19 cellular contexts compared by ENCODE assay signal in the genomic region with DNA sequence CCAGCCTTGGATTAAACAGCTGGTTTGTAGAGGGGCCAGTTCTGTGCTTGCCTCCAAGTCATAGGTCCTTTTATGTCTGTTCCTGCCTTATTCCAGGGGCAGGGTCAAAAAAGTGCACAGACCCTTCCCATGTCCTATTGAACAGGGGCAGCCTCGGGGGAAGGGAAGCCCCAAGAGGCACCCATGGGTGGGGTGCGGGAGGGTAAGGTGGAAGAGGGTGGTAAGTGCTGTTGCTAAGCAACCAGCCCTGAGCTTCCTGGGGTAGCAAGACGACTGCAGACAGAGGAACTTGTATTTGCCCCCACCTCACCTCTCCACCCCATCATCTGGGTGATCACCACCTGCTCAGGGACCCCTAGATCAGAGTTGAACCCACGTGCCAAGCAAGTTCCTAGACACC. TPM values are rescaled to one million over a fixed set of nuclear protein-coding genes. Genes with fewer than 3 reads are reported as not detected.
DNase-seq lines count a peak whose midpoint lies in the region; FAIRE-seq and TF ChIP-seq lines count a peak whose summit lies in the region.
"Had no signal": no experiment of that assay in that cellular context is flagged by ENCODE, and none has a peak within 500 bp of the region (broad histone marks: within the 10 kb centered on the region; RNA-seq: fewer than 3 reads in every experiment).

No MANE protein-coding gene starts in this region.

- no peak for TF ChIP-seq POLR2A in H1 (IDR thresholded peaks at IDR 0.05; ENCODE audit: control extremely low read depth in 1 of 2, low read depth in 2 of 2, low read length in 2 of 2)

- TF ChIP-seq RAD21 in H1 (IDR thresholded peaks at IDR 0.05 in 1 of 2, conservative IDR thresholded peaks at IDR 0.05 in 1 of 2; ENCODE audit: low read depth in 2 of 2, low read length in 2 of 2): no peak

- H3K4me1 Mint-ChIP-seq in T-helper 2 cell treated with Interferon-gamma antibody and Interleukin-4, amounts not matched to agents 5 μg/mL and 100 μg/mL, for 36 hours (ENCODE audit: low read depth): peaks cover 44% of the 10 kb centered on the region

- no peak for TF ChIP-seq CTCF in H1 (IDR thresholded peaks at IDR 0.05; ENCODE audit: control extremely low read depth in 1 of 3, insufficient read depth in 1 of 3, low read depth in 1 of 3, low read length in 3 of 3)

- no peak overlapping the region for H3K56ac ChIP-seq in H1 (replicated peaks; ENCODE audit: insufficient read length, low read depth, low read length)

- no peak overlapping the region for H2BK120ac ChIP-seq in H1 (replicated peaks; ENCODE audit: low read depth, low read length)

- no peak overlapping the region for H3K4me3 ChIP-seq in BLaER1 treated with 17β-estradiol and CSF1 and Interleukin-3, amounts not matched to agents 10 nM and 100 nM
- H3K4me3 ChIP-seq in H1 (ENCODE audit: extremely low read depth in 1 of 4, insufficient read depth in 2 of 4, low read depth in 3 of 4, low read length in 4 of 4): peak overlapping the region in 1 of 4 experiments; percentile 33; a peak in 1 of 8 replicates
- H3K4me3 ChIP-seq: thyroid gland had no signal

- no peak overlapping the region for H3K23ac ChIP-seq in H1 (ENCODE audit: insufficient read length)

- peaks cover 3% of the 10 kb centered on the region for H3K79me1 ChIP-seq in H1 (ENCODE audit: low read depth, low read length)

- peaks cover 82 to 100% (median 97%) of the 10 kb centered on the region in 11 experiments for H4K20me1 ChIP-seq in BLaER1 treated with 17β-estradiol and CSF1 and Interleukin-3, amounts not matched to agents 10 nM and 100 nM
- peaks cover 0 to 8% of the 10 kb centered on the region in 2 experiments for H4K20me1 ChIP-seq in H1 (replicated peaks in 1 of 2; ENCODE audit: control insufficient read depth in 1 of 2, insufficient read depth in 2 of 2, low read length in 2 of 2)

- peak overlapping the region; percentile 4 for H4K5ac ChIP-seq in H1 (ENCODE audit: insufficient read length, low read depth, low read length)

- H2BK5ac ChIP-seq in H1 (ENCODE audit: low read depth, low read length): no peak overlapping the region

- no peak overlapping the region; the same call in 1 of the 2 replicates for H4K8ac ChIP-seq in H1 (ENCODE audit: extremely low read depth, insufficient read depth, low read length)

- H4K91ac ChIP-seq in H1 (replicated peaks; ENCODE audit: insufficient read length, low read length): peak overlapping the region; percentile 37

- peaks cover 0 to 4% of the 10 kb centered on the region in 2 experiments; a peak in 1 of 4 replicates for H3K79me2 ChIP-seq in H1 (ENCODE audit: control insufficient read depth in 1 of 2, insufficient read depth in 2 of 2, low read length in 2 of 2)

- TF ChIP-seq EP300 in H1 (IDR thresholded peaks at IDR 0.05; ENCODE audit: borderline replicate concordance in 1 of 2, low read depth in 2 of 2, low read length in 2 of 2): no peak

- 0 out of 2 replicates have a peak overlapping the region, but pooled peaks have one; percentile 72 for H2BK20ac ChIP-seq in H1 (ENCODE audit: low read length)

- H3K14ac ChIP-seq in H1 (ENCODE audit: insufficient read length): no peak overlapping the region

- 41% methylated on average over 3 of the region's 4 CpGs; no CpG with 5 or more reads in 1 of the 2 experiments for WGBS in H1 (ENCODE audit: extremely low coverage in 1 of 2, insufficient coverage in 1 of 2, insufficient read length in 1 of 2, insufficient replicate concordance in 2 of 2, low coverage in 1 of 2, low lambda C conversion rate in 2 of 2, missing lambda C conversion rate in 1 of 2), 2 experiments

- peak in 2 of 3 experiments; percentile 11 to 19 for DNase-seq in NCI-H1417 (lab: John Stamatoyannopoulos, UW)
- DNase-seq in NCI-H1417 treated with DMSO at 0.1 percent for 48 hours (lab: John Stamatoyannopoulos, UW): no peak
- DNase-seq in T-helper 2 cell treated with Interferon-gamma antibody and Interleukin-4, amounts not matched to agents 5 μg/mL and 100 μg/mL, for 36 hours (ENCODE audit: low spot score): no peak
- no peak for DNase-seq in H1 (ENCODE audit: low read depth in 1 of 2, low spot score in 2 of 2)
- DNase-seq in UCSD-AML1 (lab: John Stamatoyannopoulos, UW; ENCODE audit: unreplicated experiment): no peak
- no peak for DNase-seq in A172 (ENCODE audit: low spot score)
- DNase-seq in RPMI8226: no peak
- DNase-seq: activated effector memory CD4-positive, alpha-beta T cell treated with Interleukin-2 at 50 U/mL for 16 hours; C1 segment of cervical spinal cord; hippocampal formation; kidney; mesendoderm; NCI-H1694; NCI-H226; thyroid gland had no signal

- H3K27ac Mint-ChIP-seq in T-helper 2 cell treated with Interferon-gamma antibody and Interleukin-4, amounts not matched to agents 5 μg/mL and 100 μg/mL, for 36 hours: peak overlapping the region; percentile 37
- H3K27ac Mint-ChIP-seq: progenitor cell of endocrine pancreas had no signal

- H3K4me1 ChIP-seq in BLaER1 treated with 17β-estradiol and CSF1 and Interleukin-3, amounts not matched to agents 10 nM and 100 nM: peaks cover 59 to 75% (median 72%) of the 10 kb centered on the region in 10 experiments
- H3K4me1 ChIP-seq in H1 (replicated peaks in 1 of 4; ENCODE audit: control insufficient read depth in 3 of 4, insufficient read depth in 4 of 4, low read length in 3 of 4): peaks cover 18 to 44% (median 28%) of the 10 kb centered on the region in 4 experiments

- H2BK15ac ChIP-seq in H1 (ENCODE audit: low read length): no peak overlapping the region; the same call in 1 of the 2 replicates

- H2AK5ac ChIP-seq in H1 (ENCODE audit: low read depth, low read length): no peak overlapping the region

- CTCF ChIA-PET in H1 (lab: Charles Lee; ENCODE audit: partially characterized antibody): interaction anchor here (0.6 to 11.4 kb wide), 8 partner anchors 10 to 236 kb away, joined by 3 to 178 read pairs (median 4); no protein-coding TSS in a partner anchor

- no peak for FAIRE-seq in H1 (lab: Jason Lieb, UNC)
- FAIRE-seq: astrocyte, kidney had no signal

- no peak overlapping the region for H3K4me3 Mint-ChIP-seq in T-helper 2 cell treated with Interferon-gamma antibody and Interleukin-4, amounts not matched to agents 5 μg/mL and 100 μg/mL, for 36 hours

- no peaks in the 10 kb centered on the region for H3K9me3 Mint-ChIP-seq in T-helper 2 cell treated with Interferon-gamma antibody and Interleukin-4, amounts not matched to agents 5 μg/mL and 100 μg/mL, for 36 hours

- peak overlapping the region; percentile 1; the same call in 1 of the 2 replicates for H3K18ac ChIP-seq in H1 (ENCODE audit: extremely low read depth, low read length)

- no peaks in the 10 kb centered on the region for H3K27me3 Mint-ChIP-seq in T-helper 2 cell treated with Interferon-gamma antibody and Interleukin-4, amounts not matched to agents 5 μg/mL and 100 μg/mL, for 36 hours (ENCODE audit: low read depth)

- H3K23me2 ChIP-seq in H1 (ENCODE audit: low read depth, low read length): peaks cover 2% of the 10 kb centered on the region; the same call in 1 of the 2 replicates

- 0 out of 22 replicates have a peak, but pooled peaks cover 0 to 2% (median 0%) of the 10 kb centered on the region in 11 experiments for H3K9me3 ChIP-seq in BLaER1 treated with 17β-estradiol and CSF1 and Interleukin-3, amounts not matched to agents 10 nM and 100 nM (replicated peaks in 1 of 11)
- no peaks in the 10 kb centered on the region for H3K9me3 ChIP-seq in H1 (ENCODE audit: insufficient read depth in 2 of 2, low read depth in 1 of 2, low read length in 1 of 2)
- H3K9me3 ChIP-seq: thyroid gland had no signal

- no peak overlapping the region for H3K27ac ChIP-seq in BLaER1 treated with 17β-estradiol and CSF1 and Interleukin-3, amounts not matched to agents 10 nM and 100 nM
- H3K27ac ChIP-seq in H1 (ENCODE audit: low read depth, low read length): no peak overlapping the region
- H3K27ac ChIP-seq: 22Rv1, thyroid gland had no signal

- POLR2A ChIA-PET in H1 (lab: Charles Lee; ENCODE audit: partially characterized antibody): interaction anchor here (1.2 to 2.7 kb wide), 6 partner anchors 10 to 57 kb away, joined by 3 to 10 read pairs (median 3); no protein-coding TSS in a partner anchor

- no peak overlapping the region for H2AFZ ChIP-seq in H1 (ENCODE audit: low read length)

- no peaks in the 10 kb centered on the region for H3K27me3 ChIP-seq in BLaER1 treated with 17β-estradiol and CSF1 and Interleukin-3, amounts not matched to agents 10 nM and 100 nM
- H3K27me3 ChIP-seq in H1 (replicated peaks in 1 of 4; ENCODE audit: control insufficient read depth in 3 of 4, extremely low read depth in 1 of 4, insufficient read depth in 3 of 4, low read length in 3 of 4): peaks cover 0 to 3% (median 0%) of the 10 kb centered on the region in 4 experiments; a peak in 2 of 7 replicates
- H3K27me3 ChIP-seq: thyroid gland had no signal

- peaks cover 0 to 19% (median 0%) of the 10 kb centered on the region in 11 experiments; a peak in 5 of 22 replicates for H3K36me3 ChIP-seq in BLaER1 treated with 17β-estradiol and CSF1 and Interleukin-3, amounts not matched to agents 10 nM and 100 nM
- H3K36me3 ChIP-seq in H1 (ENCODE audit: control insufficient read depth in 2 of 4, insufficient read depth in 4 of 4, low read length in 3 of 4): no peaks in the 10 kb centered on the region
- H3K36me3 ChIP-seq: thyroid gland had no signal

- H3K9ac ChIP-seq in BLaER1 treated with 17β-estradiol and CSF1 and Interleukin-3, amounts not matched to agents 10 nM and 100 nM: peak overlapping the region in 2 of 11 experiments; percentile 22 to 24; a peak in 1 of 22 replicates
- H3K9ac ChIP-seq in H1 (replicated peaks in 1 of 4; ENCODE audit: extremely low read depth in 1 of 4, low read depth in 3 of 4, low read length in 3 of 4): no peak overlapping the region; a peak in 1 of 7 replicates

- peaks cover 13% of the 10 kb centered on the region for H3K36me3 Mint-ChIP-seq in T-helper 2 cell treated with Interferon-gamma antibody and Interleukin-4, amounts not matched to agents 5 μg/mL and 100 μg/mL, for 36 hours (ENCODE audit: low read depth)

- peak overlapping the region; percentile 15 to 85 (median 59); a peak in 20 of 22 replicates for H3K4me2 ChIP-seq in BLaER1 treated with 17β-estradiol and CSF1 and Interleukin-3, amounts not matched to agents 10 nM and 100 nM
- H3K4me2 ChIP-seq in H1 (ENCODE audit: insufficient read depth in 1 of 2, low read depth in 2 of 2, low read length in 2 of 2): peak overlapping the region; percentile 54 to 67

- no peak overlapping the region for H2BK12ac ChIP-seq in H1 (ENCODE audit: low read depth, low read length)

- H3K4ac ChIP-seq in H1 (replicated peaks; ENCODE audit: insufficient read length, low read depth, low read length): no peak overlapping the region

RNA-seq across cellular contexts. Expression of gene DNMT3A, which starts 7.7 kb away (rescaled TPM):
- total RNA-seq in H1 (2021; fragmentation: NEBNext Ultra II Directional; extraction: Animal tissue kit (Norgen Biotek cat#: 25700)): 162 and 178 TPM in 2 replicates
- polyA plus RNA-seq in H1 (2011; rRNA removed): 33.6 and 50.8 TPM in 2 replicates
- 36.6 TPM for polyA plus RNA-seq in H1 (2011; cell fraction: cytosol; rRNA removed)
- polyA plus RNA-seq in H1 (2011; cell fraction: nucleus; rRNA removed): 120 TPM
- polyA plus RNA-seq in H1 (2012, experiment 1 of 2): 95.4 to 118 TPM (median 100 TPM) in 4 replicates
- polyA plus RNA-seq in H1 (2012, experiment 2 of 2): 19.1 TPM
- polyA plus RNA-seq in H1 (2013, experiment 1 of 2): 58.9 TPM
- 54.4 TPM for polyA plus RNA-seq in H1 (2013, experiment 2 of 2)
- polyA minus RNA-seq in H1 (2011; rRNA and poly(A)+ RNA removed): 80.2 and 102 TPM in 2 replicates
- polyA minus RNA-seq in H1 (2011; cell fraction: cytosol; rRNA and poly(A)+ RNA removed): 99.8 TPM
- 85.2 TPM for polyA minus RNA-seq in H1 (2011; cell fraction: nucleus; rRNA and poly(A)+ RNA removed)
- 4.5 and 6.8 TPM in 2 replicates for total RNA-seq in A172 (2014; rRNA removed; shearing (Covaris generic))

Comparison
In these comparisons a context has a peak if more than half of its experiments do, and no peak if none do; other contexts are left out.
1. DNase-seq: peak in NCI-H1417 (2 of 3); none in NCI-H1417 treated with DMSO at 0.1 percent for 48 hours (single experiment), T-helper 2 cell treated with Interferon-gamma antibody and Interleukin-4, amounts not matched to agents 5 μg/mL and 100 μg/mL, for 36 hours (single experiment), H1 (0 of 2), UCSD-AML1 (single experiment), A172 (single experiment) and RPMI8226 (single experiment).
2. RNA of gene DNMT3A, which starts 7.7 kb away (total RNA-seq): 162 to 178 TPM in H1; 4.5 to 6.8 TPM in A172; every median in the first group is over 10 times any median in the second.